Comparison of ENCODE assay signal across 1 cellular context in the genomic region with DNA sequence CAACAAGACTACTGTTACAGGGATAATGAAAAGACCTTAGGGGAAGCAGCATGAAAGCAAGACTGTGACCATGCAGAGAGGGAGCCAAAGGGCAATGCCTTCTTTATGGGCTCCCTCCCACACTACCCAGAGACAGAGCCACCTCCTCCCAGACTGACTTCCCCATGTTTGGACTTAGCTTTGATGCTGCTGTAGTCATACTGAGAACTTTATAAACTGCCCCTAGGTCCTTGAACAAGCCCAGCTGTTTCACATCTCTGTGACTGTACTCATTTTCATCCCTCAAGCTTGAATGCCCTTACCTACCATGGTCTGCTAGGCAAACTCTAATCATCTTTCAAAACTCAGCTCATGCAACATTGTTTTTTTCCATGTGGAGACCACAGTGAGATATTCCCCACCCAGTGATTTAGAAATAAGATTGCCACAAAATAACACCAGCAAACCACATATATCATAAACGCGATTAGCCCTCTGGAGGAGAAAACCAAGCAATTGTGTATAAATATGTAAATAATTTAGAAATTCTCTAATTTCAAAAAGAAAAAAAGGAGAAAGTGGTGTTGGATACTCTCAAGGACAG.
TF ChIP-seq lines count a peak whose summit lies in the region.

No MANE protein-coding gene starts in this region.

TF ChIP-seq in GM12878, 131 proteins besides CTCF, POLR2A, EP300 and RAD21 (continued from another document):
- TF ChIP-seq KLF5 (IDR thresholded peaks at IDR 0.05; ENCODE audit: partially characterized antibody), result no peak
- no peak for TF ChIP-seq NR2C2 (IDR thresholded peaks at IDR 0.05; ENCODE audit: borderline replicate concordance, control insufficient read depth, insufficient read length, low read depth)
- no peak for TF ChIP-seq EZH2 (IDR thresholded peaks at IDR 0.05; ENCODE audit: borderline replicate concordance, control insufficient read depth, low read depth, low read length)
- TF ChIP-seq HDAC2 (IDR thresholded peaks at IDR 0.05), result no peak
- no peak for TF ChIP-seq ZNF384 (IDR thresholded peaks at IDR 0.05; ENCODE audit: borderline replicate concordance, low read depth, low read length)
- TF ChIP-seq PML (IDR thresholded peaks at IDR 0.05; ENCODE audit: low read length), result no peak
- TF ChIP-seq, protein P1, sequence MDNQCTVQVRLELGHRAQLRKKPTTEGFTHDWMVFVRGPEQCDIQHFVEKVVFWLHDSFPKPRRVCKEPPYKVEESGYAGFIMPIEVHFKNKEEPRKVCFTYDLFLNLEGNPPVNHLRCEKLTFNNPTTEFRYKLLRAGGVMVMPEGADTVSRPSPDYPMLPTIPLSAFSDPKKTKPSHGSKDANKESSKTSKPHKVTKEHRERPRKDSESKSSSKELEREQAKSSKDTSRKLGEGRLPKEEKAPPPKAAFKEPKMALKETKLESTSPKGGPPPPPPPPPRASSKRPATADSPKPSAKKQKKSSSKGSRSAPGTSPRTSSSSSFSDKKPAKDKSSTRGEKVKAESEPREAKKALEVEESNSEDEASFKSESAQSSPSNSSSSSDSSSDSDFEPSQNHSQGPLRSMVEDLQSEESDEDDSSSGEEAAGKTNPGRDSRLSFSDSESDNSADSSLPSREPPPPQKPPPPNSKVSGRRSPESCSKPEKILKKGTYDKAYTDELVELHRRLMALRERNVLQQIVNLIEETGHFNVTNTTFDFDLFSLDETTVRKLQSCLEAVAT (IDR thresholded peaks at IDR 0.05), result no peak
- TF ChIP-seq ZNF207 (IDR thresholded peaks at IDR 0.05; ENCODE audit: borderline replicate concordance), result no peak
- peak; percentile 53; the same call in 1 of the 2 replicates for TF ChIP-seq BCL11A (IDR thresholded peaks at IDR 0.05; ENCODE audit: low read depth, low read length)
- TF ChIP-seq MTA3 (IDR thresholded peaks at IDR 0.05; ENCODE audit: borderline replicate concordance, low read length), result no peak
- no peak for TF ChIP-seq YY1 (IDR thresholded peaks at IDR 0.05; ENCODE audit: low read depth, low read length)
- TF ChIP-seq, protein P2, sequence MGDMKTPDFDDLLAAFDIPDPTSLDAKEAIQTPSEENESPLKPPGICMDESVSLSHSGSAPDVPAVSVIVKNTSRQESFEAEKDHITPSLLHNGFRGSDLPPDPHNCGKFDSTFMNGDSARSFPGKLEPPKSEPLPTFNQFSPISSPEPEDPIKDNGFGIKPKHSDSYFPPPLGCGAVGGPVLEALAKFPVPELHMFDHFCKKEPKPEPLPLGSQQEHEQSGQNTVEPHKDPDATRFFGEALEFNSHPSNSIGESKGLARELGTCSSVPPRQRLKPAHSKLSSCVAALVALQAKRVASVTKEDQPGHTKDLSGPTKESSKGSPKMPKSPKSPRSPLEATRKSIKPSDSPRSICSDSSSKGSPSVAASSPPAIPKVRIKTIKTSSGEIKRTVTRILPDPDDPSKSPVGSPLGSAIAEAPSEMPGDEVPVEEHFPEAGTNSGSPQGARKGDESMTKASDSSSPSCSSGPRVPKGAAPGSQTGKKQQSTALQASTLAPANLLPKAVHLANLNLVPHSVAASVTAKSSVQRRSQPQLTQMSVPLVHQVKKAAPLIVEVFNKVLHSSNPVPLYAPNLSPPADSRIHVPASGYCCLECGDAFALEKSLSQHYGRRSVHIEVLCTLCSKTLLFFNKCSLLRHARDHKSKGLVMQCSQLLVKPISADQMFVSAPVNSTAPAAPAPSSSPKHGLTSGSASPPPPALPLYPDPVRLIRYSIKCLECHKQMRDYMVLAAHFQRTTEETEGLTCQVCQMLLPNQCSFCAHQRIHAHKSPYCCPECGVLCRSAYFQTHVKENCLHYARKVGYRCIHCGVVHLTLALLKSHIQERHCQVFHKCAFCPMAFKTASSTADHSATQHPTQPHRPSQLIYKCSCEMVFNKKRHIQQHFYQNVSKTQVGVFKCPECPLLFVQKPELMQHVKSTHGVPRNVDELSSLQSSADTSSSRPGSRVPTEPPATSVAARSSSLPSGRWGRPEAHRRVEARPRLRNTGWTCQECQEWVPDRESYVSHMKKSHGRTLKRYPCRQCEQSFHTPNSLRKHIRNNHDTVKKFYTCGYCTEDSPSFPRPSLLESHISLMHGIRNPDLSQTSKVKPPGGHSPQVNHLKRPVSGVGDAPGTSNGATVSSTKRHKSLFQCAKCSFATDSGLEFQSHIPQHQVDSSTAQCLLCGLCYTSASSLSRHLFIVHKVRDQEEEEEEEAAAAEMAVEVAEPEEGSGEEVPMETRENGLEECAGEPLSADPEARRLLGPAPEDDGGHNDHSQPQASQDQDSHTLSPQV (IDR thresholded peaks at IDR 0.05), result no peak
- TF ChIP-seq NBN (IDR thresholded peaks at IDR 0.05), result no peak
- TF ChIP-seq, protein P3, sequence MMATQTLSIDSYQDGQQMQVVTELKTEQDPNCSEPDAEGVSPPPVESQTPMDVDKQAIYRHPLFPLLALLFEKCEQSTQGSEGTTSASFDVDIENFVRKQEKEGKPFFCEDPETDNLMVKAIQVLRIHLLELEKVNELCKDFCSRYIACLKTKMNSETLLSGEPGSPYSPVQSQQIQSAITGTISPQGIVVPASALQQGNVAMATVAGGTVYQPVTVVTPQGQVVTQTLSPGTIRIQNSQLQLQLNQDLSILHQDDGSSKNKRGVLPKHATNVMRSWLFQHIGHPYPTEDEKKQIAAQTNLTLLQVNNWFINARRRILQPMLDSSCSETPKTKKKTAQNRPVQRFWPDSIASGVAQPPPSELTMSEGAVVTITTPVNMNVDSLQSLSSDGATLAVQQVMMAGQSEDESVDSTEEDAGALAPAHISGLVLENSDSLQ (IDR thresholded peaks at IDR 0.05), result peak; percentile 16; the same call in 1 of the 2 replicates
- TF ChIP-seq, protein P4, sequence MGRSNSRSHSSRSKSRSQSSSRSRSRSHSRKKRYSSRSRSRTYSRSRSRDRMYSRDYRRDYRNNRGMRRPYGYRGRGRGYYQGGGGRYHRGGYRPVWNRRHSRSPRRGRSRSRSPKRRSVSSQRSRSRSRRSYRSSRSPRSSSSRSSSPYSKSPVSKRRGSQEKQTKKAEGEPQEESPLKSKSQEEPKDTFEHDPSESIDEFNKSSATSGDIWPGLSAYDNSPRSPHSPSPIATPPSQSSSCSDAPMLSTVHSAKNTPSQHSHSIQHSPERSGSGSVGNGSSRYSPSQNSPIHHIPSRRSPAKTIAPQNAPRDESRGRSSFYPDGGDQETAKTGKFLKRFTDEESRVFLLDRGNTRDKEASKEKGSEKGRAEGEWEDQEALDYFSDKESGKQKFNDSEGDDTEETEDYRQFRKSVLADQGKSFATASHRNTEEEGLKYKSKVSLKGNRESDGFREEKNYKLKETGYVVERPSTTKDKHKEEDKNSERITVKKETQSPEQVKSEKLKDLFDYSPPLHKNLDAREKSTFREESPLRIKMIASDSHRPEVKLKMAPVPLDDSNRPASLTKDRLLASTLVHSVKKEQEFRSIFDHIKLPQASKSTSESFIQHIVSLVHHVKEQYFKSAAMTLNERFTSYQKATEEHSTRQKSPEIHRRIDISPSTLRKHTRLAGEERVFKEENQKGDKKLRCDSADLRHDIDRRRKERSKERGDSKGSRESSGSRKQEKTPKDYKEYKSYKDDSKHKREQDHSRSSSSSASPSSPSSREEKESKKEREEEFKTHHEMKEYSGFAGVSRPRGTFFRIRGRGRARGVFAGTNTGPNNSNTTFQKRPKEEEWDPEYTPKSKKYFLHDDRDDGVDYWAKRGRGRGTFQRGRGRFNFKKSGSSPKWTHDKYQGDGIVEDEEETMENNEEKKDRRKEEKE (IDR thresholded peaks at IDR 0.05), result no peak
- TF ChIP-seq, protein P5, sequence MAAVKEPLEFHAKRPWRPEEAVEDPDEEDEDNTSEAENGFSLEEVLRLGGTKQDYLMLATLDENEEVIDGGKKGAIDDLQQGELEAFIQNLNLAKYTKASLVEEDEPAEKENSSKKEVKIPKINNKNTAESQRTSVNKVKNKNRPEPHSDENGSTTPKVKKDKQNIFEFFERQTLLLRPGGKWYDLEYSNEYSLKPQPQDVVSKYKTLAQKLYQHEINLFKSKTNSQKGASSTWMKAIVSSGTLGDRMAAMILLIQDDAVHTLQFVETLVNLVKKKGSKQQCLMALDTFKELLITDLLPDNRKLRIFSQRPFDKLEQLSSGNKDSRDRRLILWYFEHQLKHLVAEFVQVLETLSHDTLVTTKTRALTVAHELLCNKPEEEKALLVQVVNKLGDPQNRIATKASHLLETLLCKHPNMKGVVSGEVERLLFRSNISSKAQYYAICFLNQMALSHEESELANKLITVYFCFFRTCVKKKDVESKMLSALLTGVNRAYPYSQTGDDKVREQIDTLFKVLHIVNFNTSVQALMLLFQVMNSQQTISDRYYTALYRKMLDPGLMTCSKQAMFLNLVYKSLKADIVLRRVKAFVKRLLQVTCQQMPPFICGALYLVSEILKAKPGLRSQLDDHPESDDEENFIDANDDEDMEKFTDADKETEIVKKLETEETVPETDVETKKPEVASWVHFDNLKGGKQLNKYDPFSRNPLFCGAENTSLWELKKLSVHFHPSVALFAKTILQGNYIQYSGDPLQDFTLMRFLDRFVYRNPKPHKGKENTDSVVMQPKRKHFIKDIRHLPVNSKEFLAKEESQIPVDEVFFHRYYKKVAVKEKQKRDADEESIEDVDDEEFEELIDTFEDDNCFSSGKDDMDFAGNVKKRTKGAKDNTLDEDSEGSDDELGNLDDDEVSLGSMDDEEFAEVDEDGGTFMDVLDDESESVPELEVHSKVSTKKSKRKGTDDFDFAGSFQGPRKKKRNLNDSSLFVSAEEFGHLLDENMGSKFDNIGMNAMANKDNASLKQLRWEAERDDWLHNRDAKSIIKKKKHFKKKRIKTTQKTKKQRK (IDR thresholded peaks at IDR 0.05; ENCODE audit: low read depth, low read length), result no peak
- no peak for TF ChIP-seq FOXK2 (IDR thresholded peaks at IDR 0.05)
- TF ChIP-seq, protein P6, sequence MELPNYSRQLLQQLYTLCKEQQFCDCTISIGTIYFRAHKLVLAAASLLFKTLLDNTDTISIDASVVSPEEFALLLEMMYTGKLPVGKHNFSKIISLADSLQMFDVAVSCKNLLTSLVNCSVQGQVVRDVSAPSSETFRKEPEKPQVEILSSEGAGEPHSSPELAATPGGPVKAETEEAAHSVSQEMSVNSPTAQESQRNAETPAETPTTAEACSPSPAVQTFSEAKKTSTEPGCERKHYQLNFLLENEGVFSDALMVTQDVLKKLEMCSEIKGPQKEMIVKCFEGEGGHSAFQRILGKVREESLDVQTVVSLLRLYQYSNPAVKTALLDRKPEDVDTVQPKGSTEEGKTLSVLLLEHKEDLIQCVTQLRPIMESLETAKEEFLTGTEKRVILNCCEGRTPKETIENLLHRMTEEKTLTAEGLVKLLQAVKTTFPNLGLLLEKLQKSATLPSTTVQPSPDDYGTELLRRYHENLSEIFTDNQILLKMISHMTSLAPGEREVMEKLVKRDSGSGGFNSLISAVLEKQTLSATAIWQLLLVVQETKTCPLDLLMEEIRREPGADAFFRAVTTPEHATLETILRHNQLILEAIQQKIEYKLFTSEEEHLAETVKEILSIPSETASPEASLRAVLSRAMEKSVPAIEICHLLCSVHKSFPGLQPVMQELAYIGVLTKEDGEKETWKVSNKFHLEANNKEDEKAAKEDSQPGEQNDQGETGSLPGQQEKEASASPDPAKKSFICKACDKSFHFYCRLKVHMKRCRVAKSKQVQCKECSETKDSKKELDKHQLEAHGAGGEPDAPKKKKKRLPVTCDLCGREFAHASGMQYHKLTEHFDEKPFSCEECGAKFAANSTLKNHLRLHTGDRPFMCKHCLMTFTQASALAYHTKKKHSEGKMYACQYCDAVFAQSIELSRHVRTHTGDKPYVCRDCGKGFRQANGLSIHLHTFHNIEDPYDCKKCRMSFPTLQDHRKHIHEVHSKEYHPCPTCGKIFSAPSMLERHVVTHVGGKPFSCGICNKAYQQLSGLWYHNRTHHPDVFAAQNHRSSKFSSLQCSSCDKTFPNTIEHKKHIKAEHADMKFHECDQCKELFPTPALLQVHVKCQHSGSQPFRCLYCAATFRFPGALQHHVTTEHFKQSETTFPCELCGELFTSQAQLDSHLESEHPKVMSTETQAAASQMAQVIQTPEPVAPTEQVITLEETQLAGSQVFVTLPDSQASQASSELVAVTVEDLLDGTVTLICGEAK (IDR thresholded peaks at IDR 0.05; ENCODE audit: borderline replicate concordance), result no peak
